ENCODE assay signal across 13 cellular contexts in the genomic region with DNA sequence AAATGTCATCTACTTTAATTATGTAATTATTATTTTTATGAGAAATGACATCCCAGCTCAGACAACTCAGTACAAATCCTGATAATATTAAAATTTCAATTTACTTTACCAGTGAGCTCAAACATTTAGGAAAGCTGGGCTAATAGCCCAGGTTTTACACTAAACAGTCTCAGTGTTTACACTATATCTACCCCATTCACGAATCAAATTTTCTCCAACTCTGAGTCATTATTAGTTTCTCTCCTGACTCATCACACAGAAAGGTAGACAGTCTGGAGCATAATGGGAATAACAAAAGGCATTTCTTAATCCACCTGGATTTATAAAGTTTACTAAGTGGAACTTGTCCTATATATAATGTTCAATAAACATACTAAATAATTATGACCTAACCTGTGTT. TPM values are rescaled to one million over a fixed set of nuclear protein-coding genes. Genes with fewer than 3 reads are reported as not detected.
DNase-seq lines count a peak whose midpoint lies in the region; ATAC-seq, FAIRE-seq and TF ChIP-seq lines count a peak whose summit lies in the region.
"Had no signal": no experiment of that assay in that cellular context is flagged by ENCODE, and none has a peak within 500 bp of the region (broad histone marks: within the 10 kb centered on the region; RNA-seq: fewer than 3 reads in every experiment).

No MANE protein-coding gene starts in this region.

- no TSS peak for BruUV-seq in PC-3 (replicated peaks; lab: Mats Ljungman, UMichigan)

- H3K9me3 ChIP-seq in PC-3 (ENCODE audit: low read length), result no peaks in the 10 kb centered on the region
- H3K9me3 ChIP-seq in endocrine pancreas (ENCODE audit: control insufficient read depth, low read length), result no peaks in the 10 kb centered on the region
- no peaks in the 10 kb centered on the region for H3K9me3 ChIP-seq in pancreas
- H3K9me3 ChIP-seq: esophagus squamous epithelium had no signal

- H3K4me2 ChIP-seq in PC-3 (ENCODE audit: low read length), result peak overlapping the region; percentile 90

- H2AFZ ChIP-seq in PC-3 (ENCODE audit: low read length), result no peak overlapping the region

- H3K36me3 ChIP-seq in PC-3 (ENCODE audit: low read depth, low read length) (no peaks in the 10 kb centered on the region), endocrine pancreas (ENCODE audit: control insufficient read depth, insufficient read depth, low read length) (no peaks in the 10 kb centered on the region), pancreas (no peaks in the 10 kb centered on the region)
- H3K36me3 ChIP-seq: esophagus squamous epithelium had no signal

- peaks cover 55% of the 10 kb centered on the region for H4K20me1 ChIP-seq in PC-3 (ENCODE audit: low read length)

- H3K4me1 ChIP-seq in PC-3 (ENCODE audit: insufficient read depth, low read length), result peaks cover 61% of the 10 kb centered on the region
- H3K4me1 ChIP-seq in endocrine pancreas (ENCODE audit: control insufficient read depth, insufficient read depth, low read length), result peaks cover 37% of the 10 kb centered on the region
- peaks cover 3 to 36% (median 31%) of the 10 kb centered on the region in 3 donors for H3K4me1 ChIP-seq in pancreas

- H3K4me3 ChIP-seq in PC-3 (ENCODE audit: low read length) (peak overlapping the region; percentile 87), endocrine pancreas (ENCODE audit: control insufficient read depth, insufficient read depth, low read length) (peak overlapping the region; percentile 36), pancreas (no peak overlapping the region)

- intact Hi-C loops in PC-3 (cut with micrococcal nuclease), result loop anchor here (1.0 to 2.0 kb wide), 3 partner anchors 24 to 261 kb away; no protein-coding TSS in a partner anchor
- intact Hi-C loops in pancreas (cut with DNase I), result no loop called here

- POLR2A ChIA-PET in PC-3 (lab: Charles Lee; ENCODE audit: unreplicated experiment), result interaction anchor here (0.6 to 0.7 kb wide), 2 partner anchors 92 to 124 kb away, joined by 3 read pairs; no protein-coding TSS in a partner anchor

- CTCF ChIA-PET in PC-3 (lab: Charles Lee), result no interaction called here

- in situ Hi-C loops in KBM-7 (cut with MboI; ENCODE audit: low pct_unique_long_range_greater_than_20kb, low sequenced_read_pairs), result no loop called here

- H3F3A ChIP-seq in PC-3 (ENCODE audit: low read length, unreplicated experiment), result peaks cover 4% of the 10 kb centered on the region

- H3K9ac ChIP-seq in PC-3 (ENCODE audit: low read length) (peak overlapping the region; percentile 36; the same call in 1 of the 2 replicates), endocrine pancreas (ENCODE audit: control insufficient read depth, insufficient read depth, low read length) (no peak overlapping the region)

- ATAC-seq in PC-3, result peak; percentile 70
- peak in 3 of 4 donors; percentile 30 to 71 (median 65) for ATAC-seq in pancreas

- H3K27ac ChIP-seq in PC-3 (ENCODE audit: low read length), result peak overlapping the region; percentile 86
- peak overlapping the region in 1 of 4 donors; percentile 9 for H3K27ac ChIP-seq in pancreas

- WGBS in pancreas, 2 donors, result 4 to 7% methylated on average over 1 of the region's 1 CpG

- no peaks in the 10 kb centered on the region for H3K9me2 ChIP-seq in PC-3 (replicated peaks; ENCODE audit: low read length)

- no peak for FAIRE-seq in pancreas (lab: Jason Lieb, UNC)
- FAIRE-seq: TTC549 had no signal

- H3K27me3 ChIP-seq in PC-3 (ENCODE audit: low read length) (no peaks in the 10 kb centered on the region), endocrine pancreas (ENCODE audit: control insufficient read depth, insufficient read depth, low read length) (no peaks in the 10 kb centered on the region), pancreas (no peaks in the 10 kb centered on the region)

- TF ChIP-seq CTCF in PC-3 (conservative IDR thresholded peaks at IDR 0.05; ENCODE audit: low read depth, low read length) (no peak), pancreas (IDR thresholded peaks at IDR 0.05) (no peak)

- DNase-seq in EH (ENCODE audit: low read depth) (peak; percentile 69), PC-3 (peak; percentile 95), pancreas (no peak), islet precursor cell (no peak), KBM-7 (no peak), DMS153 (lab: John Stamatoyannopoulos, UW) (no peak), NCI-H510A treated with DMSO at 0.1 percent for 48 hours (lab: John Stamatoyannopoulos, UW) (no peak)
- DNase-seq: aorta, esophagus squamous epithelium, NCI-H2081 treated with DMSO at 0.1 percent for 48 hours, nephron progenitor cell had no signal

- peaks cover 92% of the 10 kb centered on the region for H3K79me2 ChIP-seq in PC-3 (ENCODE audit: low read length)

RNA-seq across cellular contexts. Expression of a gene that starts 5.7 kb away (rescaled TPM):
- total RNA-seq in PC-3 (2014; rRNA removed) (141 and 214 TPM in 2 replicates), pancreas (10 to 100 TPM; 30.5 to 64.4 (median 42.3) TPM)
- 10 to 100 TPM; 18.8 to 22.2 TPM for polyA plus RNA-seq in pancreas

Comparison
In these comparisons a context has a peak if more than half of its experiments do, and no peak if none do; other contexts are left out.
1. DNase-seq: peak in EH (single experiment) and PC-3 (single experiment); none in pancreas (0 of 6), islet precursor cell (single experiment), KBM-7 (single experiment), DMS153 (single experiment) and NCI-H510A treated with DMSO at 0.1 percent for 48 hours (single experiment).
2. H3K4me3 ChIP-seq: peak in PC-3 (single experiment) and endocrine pancreas (single experiment); none in pancreas (0 of 4).